ENCODE assay signal across 1 cellular context in genomic region chr1:244011796-244012195, GRCh38.
TF ChIP-seq lines count a peak whose summit lies in the region.

No MANE protein-coding gene starts in this region.

TF ChIP-seq in H1, 55 proteins besides CTCF, POLR2A, EP300 and RAD21:
- TF ChIP-seq JUN (IDR thresholded peaks at IDR 0.05; ENCODE audit: low read depth, low read length) (no peak), BCL11A (IDR thresholded peaks at IDR 0.05; ENCODE audit: low read depth in 2 of 2, low read length in 2 of 2) (no peak)
